Comparison of ENCODE assay signal across 1 cellular context in the genomic region with DNA sequence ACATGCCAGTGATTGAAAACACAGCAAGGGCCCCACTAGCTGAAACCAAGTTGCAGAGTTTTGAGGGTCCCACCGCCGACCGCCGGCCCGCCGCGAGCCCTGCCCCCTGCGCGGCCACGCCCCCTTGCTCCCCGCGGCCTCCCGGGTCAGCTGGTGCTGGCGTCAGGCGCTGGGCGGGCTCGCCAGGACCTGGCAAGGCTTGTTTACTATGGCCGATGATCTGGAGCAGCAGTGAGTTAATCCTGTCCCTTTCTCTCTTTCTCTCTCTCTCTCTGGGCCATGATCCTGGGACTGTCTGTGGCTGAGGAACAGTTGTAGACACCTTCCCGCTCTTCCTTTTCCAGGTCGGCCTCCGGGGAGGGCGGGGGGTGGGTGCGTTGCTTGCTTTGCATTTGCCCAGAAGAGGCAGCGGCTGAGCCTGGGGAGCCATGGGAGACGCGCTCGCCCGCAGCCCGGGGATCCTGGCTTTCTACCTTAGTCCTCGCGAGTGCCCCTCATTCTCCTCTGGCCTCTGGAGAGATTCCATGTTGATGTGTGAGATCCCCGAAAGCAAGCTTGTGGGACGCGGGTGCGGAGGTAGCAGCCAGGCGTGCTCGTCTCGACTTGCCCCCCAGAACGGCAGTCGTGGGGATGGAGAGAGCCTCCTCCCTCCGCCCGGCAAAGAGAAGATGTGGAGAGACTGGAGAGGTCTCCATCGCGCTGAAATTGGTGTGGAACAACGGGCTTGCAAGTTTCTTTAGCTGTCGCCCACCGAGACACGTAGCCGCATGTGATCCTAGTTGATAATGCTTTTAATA.
TF ChIP-seq lines count a peak whose summit lies in the region.

A gene with protein sequence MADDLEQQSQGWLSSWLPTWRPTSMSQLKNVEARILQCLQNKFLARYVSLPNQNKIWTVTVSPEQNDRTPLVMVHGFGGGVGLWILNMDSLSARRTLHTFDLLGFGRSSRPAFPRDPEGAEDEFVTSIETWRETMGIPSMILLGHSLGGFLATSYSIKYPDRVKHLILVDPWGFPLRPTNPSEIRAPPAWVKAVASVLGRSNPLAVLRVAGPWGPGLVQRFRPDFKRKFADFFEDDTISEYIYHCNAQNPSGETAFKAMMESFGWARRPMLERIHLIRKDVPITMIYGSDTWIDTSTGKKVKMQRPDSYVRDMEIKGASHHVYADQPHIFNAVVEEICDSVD (plus strand): TSS at position 202 of the 797 bp plus-strand sequence. CDS start 7 bp downstream, at position 209.

TF ChIP-seq in HepG2, 621 proteins besides CTCF, POLR2A, EP300 and RAD21 (continued from another document and continues in another):
- TF ChIP-seq, protein P1, sequence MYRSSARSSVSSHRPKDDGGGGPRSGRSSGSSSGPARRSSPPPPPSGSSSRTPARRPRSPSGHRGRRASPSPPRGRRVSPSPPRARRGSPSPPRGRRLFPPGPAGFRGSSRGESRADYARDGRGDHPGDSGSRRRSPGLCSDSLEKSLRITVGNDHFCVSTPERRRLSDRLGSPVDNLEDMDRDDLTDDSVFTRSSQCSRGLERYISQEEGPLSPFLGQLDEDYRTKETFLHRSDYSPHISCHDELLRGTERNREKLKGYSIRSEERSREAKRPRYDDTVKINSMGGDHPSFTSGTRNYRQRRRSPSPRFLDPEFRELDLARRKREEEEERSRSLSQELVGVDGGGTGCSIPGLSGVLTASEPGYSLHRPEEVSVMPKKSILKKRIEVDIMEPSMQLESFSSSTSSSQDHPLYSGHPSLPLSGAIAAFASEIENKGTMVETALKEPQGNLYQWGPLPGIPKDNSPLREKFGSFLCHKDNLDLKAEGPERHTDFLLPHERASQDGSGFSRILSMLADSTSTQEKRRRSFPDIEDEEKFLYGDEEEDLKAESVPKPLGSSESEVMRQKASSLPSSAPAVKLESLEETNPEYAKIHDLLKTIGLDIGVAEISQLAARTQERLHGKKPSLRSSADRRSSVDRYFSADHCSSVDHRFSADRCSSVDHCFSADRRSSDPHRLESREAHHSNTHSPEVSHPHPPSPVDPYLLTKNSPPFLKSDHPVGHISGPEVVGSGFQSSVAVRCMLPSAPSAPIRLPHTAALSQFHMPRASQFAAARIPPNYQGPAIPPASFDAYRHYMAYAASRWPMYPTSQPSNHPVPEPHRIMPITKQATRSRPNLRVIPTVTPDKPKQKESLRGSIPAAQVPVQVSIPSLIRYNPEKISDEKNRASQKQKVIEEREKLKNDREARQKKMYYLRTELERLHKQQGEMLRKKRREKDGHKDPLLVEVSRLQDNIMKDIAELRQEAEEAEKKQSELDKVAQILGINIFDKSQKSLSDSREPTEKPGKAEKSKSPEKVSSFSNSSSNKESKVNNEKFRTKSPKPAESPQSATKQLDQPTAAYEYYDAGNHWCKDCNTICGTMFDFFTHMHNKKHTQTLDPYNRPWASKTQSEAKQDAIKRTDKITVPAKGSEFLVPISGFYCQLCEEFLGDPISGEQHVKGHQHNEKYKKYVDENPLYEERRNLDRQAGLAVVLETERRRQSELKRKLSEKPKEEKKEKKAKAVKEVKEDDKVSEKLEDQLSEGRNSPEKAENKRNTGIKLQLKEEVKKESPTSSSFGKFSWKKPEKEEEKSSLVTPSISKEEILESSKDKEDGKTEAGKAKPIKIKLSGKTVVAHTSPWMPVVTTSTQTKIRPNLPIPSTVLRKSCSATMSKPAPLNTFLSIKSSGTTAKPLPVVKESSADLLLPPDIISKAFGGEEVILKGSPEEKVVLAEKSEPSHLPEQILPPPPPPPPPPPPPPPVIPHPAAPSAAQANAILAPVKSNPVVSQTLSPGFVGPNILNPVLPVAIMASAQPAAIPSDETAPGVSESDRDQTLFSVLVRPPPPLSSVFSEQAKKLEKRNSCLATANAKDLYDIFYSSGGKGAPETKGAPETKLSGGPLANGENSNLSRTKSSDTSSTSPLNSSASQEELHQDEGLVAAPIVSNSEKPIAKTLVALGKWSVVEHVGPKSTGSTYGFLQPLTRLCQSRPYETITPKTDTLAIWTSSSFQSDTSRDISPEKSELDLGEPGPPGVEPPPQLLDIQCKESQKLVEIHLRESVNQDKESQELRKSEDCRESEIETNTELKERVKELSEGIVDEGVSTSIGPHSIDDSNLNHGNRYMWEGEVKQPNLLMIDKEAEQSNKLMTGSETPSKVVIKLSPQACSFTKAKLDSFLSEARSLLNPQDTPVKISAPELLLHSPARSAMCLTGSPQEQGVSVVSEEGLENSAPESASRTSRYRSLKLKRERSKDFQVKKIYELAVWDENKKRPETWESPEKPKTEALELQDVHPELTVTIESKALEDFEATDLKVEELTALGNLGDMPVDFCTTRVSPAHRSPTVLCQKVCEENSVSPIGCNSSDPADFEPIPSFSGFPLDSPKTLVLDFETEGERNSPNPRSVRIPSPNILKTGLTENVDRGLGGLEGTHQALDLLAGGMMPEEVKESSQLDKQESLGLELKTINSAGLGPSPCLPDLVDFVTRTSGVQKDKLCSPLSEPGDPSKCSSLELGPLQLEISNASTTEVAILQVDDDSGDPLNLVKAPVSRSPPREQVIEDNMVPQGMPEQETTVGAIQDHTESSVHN (CRISPR knock-in tag; IDR thresholded peaks at IDR 0.05): no peak; the same call in 1 of the 2 replicates
- TF ChIP-seq TBL1XR1 (IDR thresholded peaks at IDR 0.05; ENCODE audit: borderline replicate concordance, low read length, partially characterized antibody) (no peak), FOXO1 (CRISPR knock-in tag; IDR thresholded peaks at IDR 0.05) (peak; percentile 93), SRY (CRISPR knock-in tag; IDR thresholded peaks at IDR 0.05) (peak; percentile 99), RFXAP (CRISPR knock-in tag; IDR thresholded peaks at IDR 0.05; ENCODE audit: borderline replicate concordance) (no peak; the same call in 1 of the 2 replicates), SIN3B (IDR thresholded peaks at IDR 0.05; ENCODE audit: low read length) (no peak), ZNF34 (CRISPR knock-in tag; IDR thresholded peaks at IDR 0.05; ENCODE audit: borderline replicate concordance) (no peak; the same call in 1 of the 2 replicates), RFX5 (IDR thresholded peaks at IDR 0.05; ENCODE audit: low read depth, low read length) (no peak), SMAD1 (CRISPR knock-in tag; IDR thresholded peaks at IDR 0.05; ENCODE audit: borderline replicate concordance, low read depth) (peak; percentile 96), ZNF136 (CRISPR knock-in tag; IDR thresholded peaks at IDR 0.05; ENCODE audit: low read depth) (peak; percentile 17; the same call in 1 of the 2 replicates), ZNF496 (CRISPR knock-in tag; IDR thresholded peaks at IDR 0.05; ENCODE audit: insufficient replicate concordance) (no peak), BORCS8-MEF2B (CRISPR knock-in tag; IDR thresholded peaks at IDR 0.05) (peak; percentile 7; the same call in 1 of the 2 replicates), SMAD3 (CRISPR knock-in tag; IDR thresholded peaks at IDR 0.05) (no peak; the same call in none of the 2 replicates), JUNB (CRISPR knock-in tag; IDR thresholded peaks at IDR 0.05; ENCODE audit: borderline replicate concordance) (no peak), ZBTB7A (CRISPR knock-in tag; IDR thresholded peaks at IDR 0.05) (0 out of 2 replicates have a peak, but pooled peaks have one; percentile 63), ZBTB33 (CRISPR knock-in tag; IDR thresholded peaks at IDR 0.05) (no peak), EEA1 (CRISPR knock-in tag; IDR thresholded peaks at IDR 0.05; ENCODE audit: borderline replicate concordance) (0 out of 2 replicates have a peak, but pooled peaks have one; percentile 20), CCDC6 (CRISPR knock-in tag; IDR thresholded peaks at IDR 0.05) (peak; percentile 56; the same call in 1 of the 2 replicates), MIER2 (CRISPR knock-in tag; IDR thresholded peaks at IDR 0.05) (peak; percentile 7; the same call in 1 of the 2 replicates), FOXK1 (CRISPR knock-in tag; IDR thresholded peaks at IDR 0.05; ENCODE audit: borderline replicate concordance, low read depth) (peak; percentile 99), TBX2 (CRISPR knock-in tag; IDR thresholded peaks at IDR 0.05; ENCODE audit: borderline replicate concordance) (peak; percentile 78), ZFP1 (CRISPR knock-in tag; IDR thresholded peaks at IDR 0.05) (no peak), ZNF350 (CRISPR knock-in tag; IDR thresholded peaks at IDR 0.05; ENCODE audit: borderline replicate concordance, low read depth) (peak; percentile 94), ARNT (IDR thresholded peaks at IDR 0.05) (no peak)
- TF ChIP-seq, protein P2, sequence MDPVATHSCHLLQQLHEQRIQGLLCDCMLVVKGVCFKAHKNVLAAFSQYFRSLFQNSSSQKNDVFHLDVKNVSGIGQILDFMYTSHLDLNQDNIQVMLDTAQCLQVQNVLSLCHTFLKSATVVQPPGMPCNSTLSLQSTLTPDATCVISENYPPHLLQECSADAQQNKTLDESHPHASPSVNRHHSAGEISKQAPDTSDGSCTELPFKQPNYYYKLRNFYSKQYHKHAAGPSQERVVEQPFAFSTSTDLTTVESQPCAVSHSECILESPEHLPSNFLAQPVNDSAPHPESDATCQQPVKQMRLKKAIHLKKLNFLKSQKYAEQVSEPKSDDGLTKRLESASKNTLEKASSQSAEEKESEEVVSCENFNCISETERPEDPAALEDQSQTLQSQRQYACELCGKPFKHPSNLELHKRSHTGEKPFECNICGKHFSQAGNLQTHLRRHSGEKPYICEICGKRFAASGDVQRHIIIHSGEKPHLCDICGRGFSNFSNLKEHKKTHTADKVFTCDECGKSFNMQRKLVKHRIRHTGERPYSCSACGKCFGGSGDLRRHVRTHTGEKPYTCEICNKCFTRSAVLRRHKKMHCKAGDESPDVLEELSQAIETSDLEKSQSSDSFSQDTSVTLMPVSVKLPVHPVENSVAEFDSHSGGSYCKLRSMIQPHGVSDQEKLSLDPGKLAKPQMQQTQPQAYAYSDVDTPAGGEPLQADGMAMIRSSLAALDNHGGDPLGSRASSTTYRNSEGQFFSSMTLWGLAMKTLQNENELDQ (CRISPR knock-in tag; IDR thresholded peaks at IDR 0.05; ENCODE audit: borderline replicate concordance): peak; percentile 20; the same call in 1 of the 2 replicates
- TF ChIP-seq, protein P3, sequence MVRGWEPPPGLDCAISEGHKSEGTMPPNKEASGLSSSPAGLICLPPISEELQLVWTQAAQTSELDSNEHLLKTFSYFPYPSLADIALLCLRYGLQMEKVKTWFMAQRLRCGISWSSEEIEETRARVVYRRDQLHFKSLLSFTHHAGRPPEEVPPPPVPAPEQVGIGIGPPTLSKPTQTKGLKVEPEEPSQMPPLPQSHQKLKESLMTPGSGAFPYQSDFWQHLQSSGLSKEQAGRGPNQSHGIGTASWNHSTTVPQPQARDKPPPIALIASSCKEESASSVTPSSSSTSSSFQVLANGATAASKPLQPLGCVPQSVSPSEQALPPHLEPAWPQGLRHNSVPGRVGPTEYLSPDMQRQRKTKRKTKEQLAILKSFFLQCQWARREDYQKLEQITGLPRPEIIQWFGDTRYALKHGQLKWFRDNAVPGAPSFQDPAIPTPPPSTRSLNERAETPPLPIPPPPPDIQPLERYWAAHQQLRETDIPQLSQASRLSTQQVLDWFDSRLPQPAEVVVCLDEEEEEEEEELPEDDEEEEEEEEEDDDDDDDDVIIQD (CRISPR knock-in tag; IDR thresholded peaks at IDR 0.05; ENCODE audit: low read depth): 0 out of 2 replicates have a peak, but pooled peaks have one; percentile 5
- TF ChIP-seq, protein P4, sequence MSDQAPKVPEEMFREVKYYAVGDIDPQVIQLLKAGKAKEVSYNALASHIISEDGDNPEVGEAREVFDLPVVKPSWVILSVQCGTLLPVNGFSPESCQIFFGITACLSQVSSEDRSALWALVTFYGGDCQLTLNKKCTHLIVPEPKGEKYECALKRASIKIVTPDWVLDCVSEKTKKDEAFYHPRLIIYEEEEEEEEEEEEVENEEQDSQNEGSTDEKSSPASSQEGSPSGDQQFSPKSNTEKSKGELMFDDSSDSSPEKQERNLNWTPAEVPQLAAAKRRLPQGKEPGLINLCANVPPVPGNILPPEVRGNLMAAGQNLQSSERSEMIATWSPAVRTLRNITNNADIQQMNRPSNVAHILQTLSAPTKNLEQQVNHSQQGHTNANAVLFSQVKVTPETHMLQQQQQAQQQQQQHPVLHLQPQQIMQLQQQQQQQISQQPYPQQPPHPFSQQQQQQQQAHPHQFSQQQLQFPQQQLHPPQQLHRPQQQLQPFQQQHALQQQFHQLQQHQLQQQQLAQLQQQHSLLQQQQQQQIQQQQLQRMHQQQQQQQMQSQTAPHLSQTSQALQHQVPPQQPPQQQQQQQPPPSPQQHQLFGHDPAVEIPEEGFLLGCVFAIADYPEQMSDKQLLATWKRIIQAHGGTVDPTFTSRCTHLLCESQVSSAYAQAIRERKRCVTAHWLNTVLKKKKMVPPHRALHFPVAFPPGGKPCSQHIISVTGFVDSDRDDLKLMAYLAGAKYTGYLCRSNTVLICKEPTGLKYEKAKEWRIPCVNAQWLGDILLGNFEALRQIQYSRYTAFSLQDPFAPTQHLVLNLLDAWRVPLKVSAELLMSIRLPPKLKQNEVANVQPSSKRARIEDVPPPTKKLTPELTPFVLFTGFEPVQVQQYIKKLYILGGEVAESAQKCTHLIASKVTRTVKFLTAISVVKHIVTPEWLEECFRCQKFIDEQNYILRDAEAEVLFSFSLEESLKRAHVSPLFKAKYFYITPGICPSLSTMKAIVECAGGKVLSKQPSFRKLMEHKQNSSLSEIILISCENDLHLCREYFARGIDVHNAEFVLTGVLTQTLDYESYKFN (CRISPR knock-in tag; conservative IDR thresholded peaks at IDR 0.05): peak; percentile 60; the same call in 1 of the 2 replicates
- TF ChIP-seq, protein P5, sequence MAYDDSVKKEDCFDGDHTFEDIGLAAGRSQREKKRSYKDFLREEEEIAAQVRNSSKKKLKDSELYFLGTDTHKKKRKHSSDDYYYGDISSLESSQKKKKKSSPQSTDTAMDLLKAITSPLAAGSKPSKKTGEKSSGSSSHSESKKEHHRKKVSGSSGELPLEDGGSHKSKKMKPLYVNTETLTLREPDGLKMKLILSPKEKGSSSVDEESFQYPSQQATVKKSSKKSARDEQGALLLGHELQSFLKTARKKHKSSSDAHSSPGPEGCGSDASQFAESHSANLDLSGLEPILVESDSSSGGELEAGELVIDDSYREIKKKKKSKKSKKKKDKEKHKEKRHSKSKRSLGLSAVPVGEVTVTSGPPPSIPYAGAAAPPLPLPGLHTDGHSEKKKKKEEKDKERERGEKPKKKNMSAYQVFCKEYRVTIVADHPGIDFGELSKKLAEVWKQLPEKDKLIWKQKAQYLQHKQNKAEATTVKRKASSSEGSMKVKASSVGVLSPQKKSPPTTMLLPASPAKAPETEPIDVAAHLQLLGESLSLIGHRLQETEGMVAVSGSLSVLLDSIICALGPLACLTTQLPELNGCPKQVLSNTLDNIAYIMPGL (CRISPR knock-in tag; IDR thresholded peaks at IDR 0.05; ENCODE audit: borderline replicate concordance in 1 of 2, low read depth in 1 of 2): peak; percentile 94 to 96
